Comparison of ENCODE assay signal across 14 cellular contexts in the genomic region with DNA sequence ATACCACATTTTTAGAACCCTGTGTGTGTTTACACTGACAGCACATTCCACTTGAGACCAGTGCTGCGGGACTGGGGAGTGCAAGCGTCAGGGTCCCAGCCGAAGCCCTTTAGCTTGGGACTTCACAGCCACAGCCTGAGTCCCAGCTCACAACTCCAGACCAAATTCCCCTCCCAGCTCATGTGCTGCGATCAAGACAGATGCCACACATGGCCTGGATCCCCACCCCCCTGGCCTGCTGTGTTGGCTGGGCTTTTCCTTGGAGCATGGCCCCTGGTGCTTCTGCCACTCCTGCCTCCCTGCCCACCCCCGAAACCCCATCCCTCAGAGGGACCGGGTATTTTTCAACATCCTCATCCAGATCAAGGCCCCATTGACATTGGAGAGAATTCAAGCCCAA.
A peak's percentile ranks its signal among the peaks of the same experiment; 100 is the strongest.
DNase-seq lines count a peak whose midpoint lies in the region; ATAC-seq and TF ChIP-seq lines count a peak whose summit lies in the region.
"Had no signal": no experiment of that assay in that cellular context is flagged by ENCODE, and none has a peak within 500 bp of the region (broad histone marks: within the 10 kb centered on the region; RNA-seq: fewer than 3 reads in every experiment).

No MANE protein-coding gene starts in this region.

- peaks cover 37% of the 10 kb centered on the region for H3K36me3 Mint-ChIP-seq in stimulated activated naive CD8-positive, alpha-beta T cell treated with anti-CD3 and anti-CD28 coated beads, Interleukin-15, Interleukin-2, amounts not matched to agents 100 ng/mL and 50 ng/mL, for 24 hours (ENCODE audit: low read depth)

- H3K27ac Mint-ChIP-seq in stimulated activated naive CD8-positive, alpha-beta T cell treated with anti-CD3 and anti-CD28 coated beads, Interleukin-15, Interleukin-2, amounts not matched to agents 100 ng/mL and 50 ng/mL, for 24 hours, result peak overlapping the region; percentile 31
- H3K27ac Mint-ChIP-seq: CD14-positive monocyte had no signal

- no peak for TF ChIP-seq CTCF in stomach (IDR thresholded peaks at IDR 0.05)

- peaks cover 48% of the 10 kb centered on the region for H3K4me1 Mint-ChIP-seq in stimulated activated naive CD8-positive, alpha-beta T cell treated with anti-CD3 and anti-CD28 coated beads, Interleukin-15, Interleukin-2, amounts not matched to agents 100 ng/mL and 50 ng/mL, for 24 hours (ENCODE audit: low read depth)

- peaks cover 17 to 86% (median 81%) of the 10 kb centered on the region in 4 donors for H3K36me3 ChIP-seq in stomach

- no peaks in the 10 kb centered on the region for H3K27me3 Mint-ChIP-seq in stimulated activated naive CD8-positive, alpha-beta T cell treated with anti-CD3 and anti-CD28 coated beads, Interleukin-15, Interleukin-2, amounts not matched to agents 100 ng/mL and 50 ng/mL, for 24 hours

- peaks cover 0 to 4% (median 2%) of the 10 kb centered on the region in 4 donors for H3K4me1 ChIP-seq in stomach

- H3K27me3 ChIP-seq in stomach, result no peaks in the 10 kb centered on the region

- no peak overlapping the region for H3K4me3 Mint-ChIP-seq in stimulated activated naive CD8-positive, alpha-beta T cell treated with anti-CD3 and anti-CD28 coated beads, Interleukin-15, Interleukin-2, amounts not matched to agents 100 ng/mL and 50 ng/mL, for 24 hours
- H3K4me3 Mint-ChIP-seq: CD14-positive monocyte had no signal

- H3K4me3 ChIP-seq in stomach, result no peak overlapping the region

- H3K27ac ChIP-seq in caudate nucleus (ENCODE audit: low read depth, low read length) (peak overlapping the region; percentile 49), stomach (no peak overlapping the region)

- no peak for TF ChIP-seq EP300 in stomach (IDR thresholded peaks at IDR 0.05)

- ATAC-seq in stimulated activated naive CD8-positive, alpha-beta T cell treated with anti-CD3 and anti-CD28 coated beads, Interleukin-15, Interleukin-2, amounts not matched to agents 100 U/mL and 50 U/mL, for 24 hours, result no peak
- no peak for ATAC-seq in GM19328 (IDR thresholded peaks at IDR 0.05; ENCODE audit: unreplicated experiment)
- no peak for ATAC-seq in HG03175 (IDR thresholded peaks at IDR 0.05; ENCODE audit: unreplicated experiment)
- no peak for ATAC-seq in HG02759 (IDR thresholded peaks at IDR 0.05; ENCODE audit: unreplicated experiment)

- intact Hi-C loops in stomach (cut with DNase I; ENCODE audit: low total_unique reads), result no loop called here

- DNase-seq in stimulated activated naive CD8-positive, alpha-beta T cell treated with anti-CD3 and anti-CD28 coated beads, Interleukin-15, Interleukin-2, amounts not matched to agents 100 U/mL and 50 U/mL, for 24 hours, result no peak
- DNase-seq in caudate nucleus (lab: John Stamatoyannopoulos, UW) (peak in 18 of 61 donors; percentile 14 to 45 (median 26)), myocyte (ENCODE audit: low read depth) (peak; percentile 55), stomach (no peak)
- DNase-seq: DMS153, NCI-H187, NCI-H446, NCI-H774, SHP77 treated with DMSO at 0.1 percent for 48 hours had no signal

- H3K9me3 ChIP-seq in stomach, result no peaks in the 10 kb centered on the region

- TF ChIP-seq POLR2A in stomach (IDR thresholded peaks at IDR 0.05), result no peak

- H3K9me3 Mint-ChIP-seq in stimulated activated naive CD8-positive, alpha-beta T cell treated with anti-CD3 and anti-CD28 coated beads, Interleukin-15, Interleukin-2, amounts not matched to agents 100 ng/mL and 50 ng/mL, for 24 hours, result no peaks in the 10 kb centered on the region

- WGBS in stomach, 5 donors, result 70 to 89% (median 86%) methylated on average over 6 of the region's 6 CpGs
